In the genomic region with DNA sequence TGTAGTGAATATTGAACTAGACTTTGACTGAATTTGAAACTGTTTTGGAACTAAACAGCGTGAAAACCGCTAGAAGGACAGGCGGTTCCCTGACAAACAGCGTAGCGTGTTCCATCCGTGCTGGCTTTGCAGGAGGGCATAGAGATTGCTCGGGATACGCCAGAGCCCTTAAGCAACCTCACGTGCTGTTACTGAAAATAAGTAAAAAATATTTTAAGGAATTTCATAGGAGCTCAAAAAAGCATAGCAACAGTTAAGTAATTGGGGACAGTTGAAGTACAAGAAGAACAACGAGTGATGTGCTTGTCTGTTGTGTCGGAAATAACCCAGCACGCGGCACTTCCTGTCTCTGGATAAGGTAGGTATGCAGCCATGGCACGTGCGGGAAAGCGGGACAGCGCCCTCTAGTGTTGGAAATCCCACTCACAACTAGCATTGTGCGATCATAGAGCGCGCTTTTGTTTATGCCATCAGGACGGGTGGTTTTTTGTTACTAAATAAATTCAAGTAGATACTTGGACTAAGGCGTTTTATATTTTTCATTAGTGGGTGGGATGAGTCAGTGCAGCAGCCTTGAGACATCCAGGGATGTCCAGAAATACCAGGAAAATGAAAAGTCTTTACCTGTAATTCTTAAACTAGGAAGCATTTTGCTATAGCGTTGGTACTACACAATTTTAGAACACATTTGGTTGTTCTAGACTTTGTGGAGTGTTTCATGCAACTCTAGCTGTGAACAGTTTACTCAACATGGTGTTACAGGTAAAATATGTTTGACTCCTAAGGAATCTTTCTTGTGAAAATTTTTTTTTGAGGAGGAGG, we compare ENCODE assay signal across 9 cellular contexts. TPM values are rescaled to one million over a fixed set of nuclear protein-coding genes. Genes with fewer than 3 reads are reported as not detected.
A peak's percentile ranks its signal among the peaks of the same experiment; 100 is the strongest.
DNase-seq lines count a peak whose midpoint lies in the region; ATAC-seq, FAIRE-seq and TF ChIP-seq lines count a peak whose summit lies in the region.
"Had no signal": no experiment of that assay in that cellular context is flagged by ENCODE, and none has a peak within 500 bp of the region (broad histone marks: within the 10 kb centered on the region; RNA-seq: fewer than 3 reads in every experiment).

No MANE protein-coding gene starts in this region.

- H3K14ac ChIP-seq in neuronal stem cell (ENCODE audit: low read length) = no peak overlapping the region

- CTCF ChIA-PET in Panc1 (lab: Charles Lee) = interaction anchor here (0.7 to 1.2 kb wide), 3 partner anchors 9 to 416 kb away, joined by 3 to 4 read pairs (median 3); no protein-coding TSS in a partner anchor

- H4K91ac ChIP-seq in neuronal stem cell (ENCODE audit: low read depth, low read length, poor library complexity) = no peak overlapping the region

- H4K8ac ChIP-seq in neuronal stem cell (ENCODE audit: low read depth, low read length) = no peak overlapping the region

- peaks cover 42% of the 10 kb centered on the region for H3K4me1 Mint-ChIP-seq in activated T-cell treated with anti-CD3 and anti-CD28 coated beads, Interleukin-2, amount 50 U/mL, for 4 hours (ENCODE audit: low read depth)

- no CpG with 5 or more reads among the region's 23 CpGs for WGBS in neuronal stem cell (ENCODE audit: extremely low coverage in 2 of 2, insufficient read length in 2 of 2, insufficient replicate concordance in 1 of 2), 2 donors

- no peak overlapping the region for H2AK5ac ChIP-seq in neuronal stem cell (ENCODE audit: low read depth, low read length)

- H3K18ac ChIP-seq in neuronal stem cell (ENCODE audit: low read length) = no peak overlapping the region

- ATAC-seq in Panc1 = peak; percentile 93
- peak; percentile 97 to 99 for ATAC-seq in activated T-cell treated with anti-CD3 and anti-CD28 coated beads, Interleukin-2, amount 50 U/mL, for 4 hours

- H3K27ac ChIP-seq in Panc1 (ENCODE audit: low read length) = peak overlapping the region; percentile 57
- no peak overlapping the region for H3K27ac ChIP-seq in neuronal stem cell (replicated peaks; ENCODE audit: low read length)
- H3K27ac ChIP-seq in substantia nigra (ENCODE audit: low read depth, low read length, poor library complexity, severe bottlenecking) = no peak overlapping the region

- H2BK12ac ChIP-seq in neuronal stem cell (ENCODE audit: low read length) = no peak overlapping the region

- POLR2A ChIA-PET in Panc1 (lab: Charles Lee) = interaction anchor here (0.7 kb wide), 1 partner anchor 51 kb away, joined by 6 read pairs; no protein-coding TSS in a partner anchor

- DNase-seq in D341Med (ENCODE audit: low spot score) (peak; percentile 87), GM20000 (ENCODE audit: low spot score) (peak; percentile 80), HTR-8/SVneo (ENCODE audit: insufficient read length, low spot score) (peak; percentile 68), Panc1 (ENCODE audit: low read depth, low spot score) (peak; percentile 75), fibroblast of pulmonary artery (ENCODE audit: low read depth) (peak; percentile 94), neuronal stem cell (ENCODE audit: low spot score) (peak; percentile 69), substantia nigra (lab: John Stamatoyannopoulos, UW) (peak in 41 of 49 donors; percentile 4 to 77 (median 44))
- peak; percentile 84 for DNase-seq in activated T-cell treated with anti-CD3 and anti-CD28 coated beads, Interleukin-2, amount 50 U/mL, for 4 hours

- H3K79me1 ChIP-seq in neuronal stem cell (ENCODE audit: low read depth, low read length) = peaks cover 5% of the 10 kb centered on the region

- no peak overlapping the region for H2BK120ac ChIP-seq in neuronal stem cell (ENCODE audit: low read depth, low read length)

- FAIRE-seq in HTR-8/SVneo (lab: Jason Lieb, UNC) = no peak
- FAIRE-seq: islet of Langerhans had no signal

- peaks cover 12% of the 10 kb centered on the region for H3K4me1 ChIP-seq in Panc1 (ENCODE audit: control insufficient read depth, insufficient read depth, low read length)
- peaks cover 0 to 2% of the 10 kb centered on the region in 2 donors for H3K4me1 ChIP-seq in neuronal stem cell (ENCODE audit: control insufficient read depth in 2 of 2, insufficient read depth in 1 of 2, low read depth in 1 of 2, low read length in 2 of 2)

- H3K36me3 ChIP-seq in Panc1 (ENCODE audit: control insufficient read depth, insufficient read depth, low read length) = peaks cover 32% of the 10 kb centered on the region
- H3K36me3 ChIP-seq in neuronal stem cell (replicated peaks in 1 of 2; ENCODE audit: control insufficient read depth in 2 of 2, insufficient read depth in 2 of 2, low read length in 2 of 2) = peaks cover 30 to 94% of the 10 kb centered on the region in 2 donors

- no peak overlapping the region for H3K4me3 Mint-ChIP-seq in activated T-cell treated with anti-CD3 and anti-CD28 coated beads, Interleukin-2, amount 50 U/mL, for 4 hours

- no peak overlapping the region for H2BK15ac ChIP-seq in neuronal stem cell (ENCODE audit: low read length)

- H3K23ac ChIP-seq in neuronal stem cell (ENCODE audit: low read depth, low read length, poor library complexity) = no peak overlapping the region

- H3K9me3 ChIP-seq in Panc1 (ENCODE audit: control insufficient read depth, insufficient read depth, low read depth, low read length) = no peaks in the 10 kb centered on the region
- H3K9me3 ChIP-seq in neuronal stem cell (replicated peaks in 1 of 2; ENCODE audit: control insufficient read depth in 2 of 2, insufficient read depth in 1 of 2, low read depth in 1 of 2, low read length in 2 of 2) = peaks cover 0 to 2% of the 10 kb centered on the region in 2 donors

- no peak overlapping the region for H3K4ac ChIP-seq in neuronal stem cell (ENCODE audit: low read length)

- no peak overlapping the region for H3K4me2 ChIP-seq in neuronal stem cell (ENCODE audit: insufficient read depth, low read length, poor library complexity, severe bottlenecking)

- H3K9ac ChIP-seq in neuronal stem cell (ENCODE audit: low read depth, low read length, poor library complexity) = no peak overlapping the region

- intact Hi-C loops in Panc1 (cut with micrococcal nuclease; ENCODE audit: unreplicated experiment) = no loop called here

- TF ChIP-seq CTCF in GM20000 (IDR thresholded peaks at IDR 0.05; ENCODE audit: extremely low read depth, missing control alignments) = peak; percentile 71
- TF ChIP-seq CTCF in Panc1 (IDR thresholded peaks at IDR 0.05) = peak; percentile 97
- TF ChIP-seq CTCF in fibroblast of pulmonary artery (IDR thresholded peaks at IDR 0.05; ENCODE audit: low read length, missing control alignments) = peak; percentile 86

- BruUV-seq in Panc1 (replicated peaks; lab: Mats Ljungman, UMichigan) = no TSS peak

- no peak overlapping the region; a peak in 1 of 4 replicates for H3K4me3 ChIP-seq in Panc1 (ENCODE audit: low read depth in 2 of 2, low read length in 2 of 2)
- no peak overlapping the region for H3K4me3 ChIP-seq in fibroblast of pulmonary artery (replicated peaks; ENCODE audit: low read depth, low read length)
- no peak overlapping the region for H3K4me3 ChIP-seq in neuronal stem cell (ENCODE audit: low read length in 2 of 2)

- H3K27me3 Mint-ChIP-seq in activated T-cell treated with anti-CD3 and anti-CD28 coated beads, Interleukin-2, amount 50 U/mL, for 4 hours (ENCODE audit: low read depth) = no peaks in the 10 kb centered on the region

- H3K27me3 ChIP-seq in Panc1 (ENCODE audit: control insufficient read depth, insufficient read depth, low read length) (no peaks in the 10 kb centered on the region), neuronal stem cell (ENCODE audit: control insufficient read depth in 3 of 3, insufficient read depth in 3 of 3, low read depth in 1 of 3, low read length in 3 of 3) (no peaks in the 10 kb centered on the region)

- H2BK5ac ChIP-seq in neuronal stem cell (ENCODE audit: low read length) = no peak overlapping the region

- H3K9me3 Mint-ChIP-seq in activated T-cell treated with anti-CD3 and anti-CD28 coated beads, Interleukin-2, amount 50 U/mL, for 4 hours = no peaks in the 10 kb centered on the region

- in situ Hi-C loops in Panc1 (cut with HindIII; ENCODE audit: low pct_unique_long_range_greater_than_20kb, low sequenced_read_pairs) = no loop called here

- H2AFZ ChIP-seq in neuronal stem cell (ENCODE audit: low read length) = no peak overlapping the region

- peaks cover 40% of the 10 kb centered on the region for H3K36me3 Mint-ChIP-seq in activated T-cell treated with anti-CD3 and anti-CD28 coated beads, Interleukin-2, amount 50 U/mL, for 4 hours (ENCODE audit: insufficient read depth)

RNA-seq across cellular contexts. Expression of a gene that starts 50.4 kb away (rescaled TPM):
- 201 TPM for total RNA-seq in Panc1 (2021; ENCODE audit: unreplicated experiment)
- 278 TPM for polyA plus RNA-seq in Panc1 (2012; ENCODE audit: insufficient read length)
- 100 to 1,000 TPM; 107 to 129 (median 117) TPM for total RNA-seq in activated T-cell treated with anti-CD3 and anti-CD28 coated beads, Interleukin-2, amount 50 U/mL, for 4 hours
- 203 TPM for polyA plus RNA-seq in neuronal stem cell (2013, experiment 1 of 2)
- polyA plus RNA-seq in neuronal stem cell (2013, experiment 2 of 2) = 185 TPM

Comparison
In these comparisons a context has a peak if more than half of its experiments do, and no peak if none do; other contexts are left out.
1. DNase-seq: peak in every context shown above with its lines; median percentile 94 in fibroblast of pulmonary artery; 87 in D341Med; 84 in activated T-cell treated with anti-CD3 and anti-CD28 coated beads, Interleukin-2, amount 50 U/mL, for 4 hours; 80 in GM20000; 75 in Panc1; 69 in neuronal stem cell; 68 in HTR-8/SVneo; 44 in substantia nigra.